ENCODE assay signal across 9 cellular contexts in genomic region chr17:49180303-49180702, GRCh38. TPM values are rescaled to one million over a fixed set of nuclear protein-coding genes. Genes with fewer than 3 reads are reported as not detected.
DNase-seq lines count a peak whose midpoint lies in the region; ATAC-seq and TF ChIP-seq lines count a peak whose summit lies in the region.
"Had no signal": no experiment of that assay in that cellular context is flagged by ENCODE, and none has a peak within 500 bp of the region (broad histone marks: within the 10 kb centered on the region; RNA-seq: fewer than 3 reads in every experiment).

No MANE protein-coding gene starts in this region.

- no peak overlapping the region for H3K4me3 Mint-ChIP-seq in activated naive CD8-positive, alpha-beta T cell treated with anti-CD3 and anti-CD28 coated beads for 36 hours
- H3K4me3 Mint-ChIP-seq: T-helper 1 cell treated with Interleukin-12 subunit alpha and Interleukin-12 subunit beta and Interleukin-4 antibody, amounts not matched to agents 30 μg/mL and 1 μg/mL, for 36 hours had no signal

- H3K27me3 Mint-ChIP-seq in activated naive CD8-positive, alpha-beta T cell treated with anti-CD3 and anti-CD28 coated beads for 36 hours = no peaks in the 10 kb centered on the region

- intact Hi-C loops in cardiac septum (cut with DNase I) = loop anchor here (5.0 to 10.0 kb wide), 3 partner anchors 42 to 214 kb away; no protein-coding TSS in a partner anchor

- H3K4me1 Mint-ChIP-seq in activated naive CD8-positive, alpha-beta T cell treated with anti-CD3 and anti-CD28 coated beads for 36 hours = peaks cover 2% of the 10 kb centered on the region

- peaks cover 21% of the 10 kb centered on the region for H3K9me3 Mint-ChIP-seq in activated naive CD8-positive, alpha-beta T cell treated with anti-CD3 and anti-CD28 coated beads for 36 hours

- ATAC-seq in SK-N-SH treated with all-trans-retinoic acid at 6 μM for 48 hours = peak; percentile 95

- peaks cover 4% of the 10 kb centered on the region for H3K36me3 Mint-ChIP-seq in activated naive CD8-positive, alpha-beta T cell treated with anti-CD3 and anti-CD28 coated beads for 36 hours

- DNase-seq in COLO668 (lab: John Stamatoyannopoulos, UW; ENCODE audit: unreplicated experiment) (peak; percentile 19), HT1080 (ENCODE audit: low read depth) (peak; percentile 61), cardiac septum (ENCODE audit: low spot score) (peak; percentile 81), retina (peak; percentile 60), DMS79 treated with DMSO at 0.1 percent for 48 hours (lab: John Stamatoyannopoulos, UW) (no peak), 8988T (no peak)
- peak; percentile 51 for DNase-seq in activated naive CD8-positive, alpha-beta T cell treated with anti-CD3 and anti-CD28 coated beads for 36 hours

- H3K27ac Mint-ChIP-seq in activated naive CD8-positive, alpha-beta T cell treated with anti-CD3 and anti-CD28 coated beads for 36 hours = no peak overlapping the region
- H3K27ac Mint-ChIP-seq: T-helper 1 cell treated with Interleukin-12 subunit alpha and Interleukin-12 subunit beta and Interleukin-4 antibody, amounts not matched to agents 30 μg/mL and 1 μg/mL, for 36 hours had no signal

TF ChIP-seq in SK-N-SH treated with all-trans-retinoic acid at 6 μM for 48 hours, 23 proteins besides CTCF, POLR2A, EP300 and RAD21:
- TF ChIP-seq TSHZ2 (CRISPR knock-in tag; IDR thresholded peaks at IDR 0.05) = no peak
- no peak for TF ChIP-seq SNAI2 (CRISPR knock-in tag; IDR thresholded peaks at IDR 0.05)

RNA-seq across cellular contexts. Expression of gene GNGT2, which starts 30.1 kb away (rescaled TPM):
- 10.9 and 17.1 TPM in 2 replicates for total RNA-seq in HT1080 (2014; rRNA removed; shearing (Covaris generic))
- polyA plus RNA-seq in HT1080 (2015; cell fraction: cytosol; rRNA removed) = 2.7 and 3.7 TPM in 2 replicates
- polyA plus RNA-seq in HT1080 (2015; cell fraction: nucleus; rRNA removed) = 3.1 and 3.2 TPM in 2 replicates
- total RNA-seq in activated naive CD8-positive, alpha-beta T cell treated with anti-CD3 and anti-CD28 coated beads for 36 hours = 10 to 100 TPM; 25.5 to 28.4 TPM
- 1.2 TPM for total RNA-seq in cardiac septum

RNA-seq across cellular contexts. Expression of gene ABI3, which starts 30.2 kb away (rescaled TPM):
- 10.3 and 13.7 TPM in 2 replicates for total RNA-seq in HT1080 (2014; rRNA removed; shearing (Covaris generic))
- polyA plus RNA-seq in HT1080 (2015; cell fraction: cytosol; rRNA removed) = 0.85 and 0.91 TPM in 2 replicates
- polyA plus RNA-seq in HT1080 (2015; cell fraction: nucleus; rRNA removed) = 0.06 and 0.57 TPM in 2 replicates
- total RNA-seq in activated naive CD8-positive, alpha-beta T cell treated with anti-CD3 and anti-CD28 coated beads for 36 hours = 10 to 100 TPM; 54.9 to 55.5 TPM
- total RNA-seq in cardiac septum = 6.0 TPM

RNA-seq across cellular contexts. Expression of gene B4GALNT2, which starts 47.7 kb away (rescaled TPM):
- total RNA-seq in HT1080 (2014; rRNA removed; shearing (Covaris generic)) = not detected in 2 replicates
- polyA plus RNA-seq in HT1080 (2015; cell fraction: cytosol; rRNA removed) = not detected in 2 replicates
- not detected in 2 replicates for polyA plus RNA-seq in HT1080 (2015; cell fraction: nucleus; rRNA removed)
- not detected for total RNA-seq in activated naive CD8-positive, alpha-beta T cell treated with anti-CD3 and anti-CD28 coated beads for 36 hours
- 0.03 TPM for total RNA-seq in cardiac septum

RNA-seq across cellular contexts. Expression of gene PHOSPHO1, which starts 50.3 kb away (rescaled TPM):
- 0.47 TPM in 1 of 2 replicates, not detected in the other for total RNA-seq in HT1080 (2014; rRNA removed; shearing (Covaris generic))
- polyA plus RNA-seq in HT1080 (2015; cell fraction: cytosol; rRNA removed) = 0.16 and 0.34 TPM in 2 replicates
- polyA plus RNA-seq in HT1080 (2015; cell fraction: nucleus; rRNA removed) = 0.31 and 1.1 TPM in 2 replicates
- total RNA-seq in activated naive CD8-positive, alpha-beta T cell treated with anti-CD3 and anti-CD28 coated beads for 36 hours = not detected
- total RNA-seq in cardiac septum = 3.8 TPM

Comparison
In these comparisons a context has a peak if more than half of its experiments do, and no peak if none do; other contexts are left out.
1. DNase-seq: peak in COLO668 (single experiment), HT1080 (single experiment), activated naive CD8-positive, alpha-beta T cell treated with anti-CD3 and anti-CD28 coated beads for 36 hours (single experiment), cardiac septum (single experiment) and retina (single experiment); none in DMS79 treated with DMSO at 0.1 percent for 48 hours (single experiment) and 8988T (single experiment).